Comparison of ENCODE assay signal across 9 cellular contexts in genomic region chr11:132935383-132935782, GRCh38.
"Had no signal": no experiment of that assay in that cellular context is flagged by ENCODE, and none has a peak within 500 bp of the region (broad histone marks: within the 10 kb centered on the region; RNA-seq: fewer than 3 reads in every experiment).

No MANE protein-coding gene starts in this region.

- DNase-seq: H9, HCEC 1CT, Kasumi-1, KG1 had no signal

- H3K4me3 Mint-ChIP-seq: GM23338, H9, IgD-negative memory B cell had no signal

- H3K9me3 Mint-ChIP-seq: GM23338, H9, IgD-negative memory B cell had no signal

- H3K27me3 Mint-ChIP-seq: IgD-negative memory B cell had no signal

- FAIRE-seq: H1, H54 had no signal

- H3K4me3 ChIP-seq: GM23338 had no signal

- H3K36me3 Mint-ChIP-seq: IgD-negative memory B cell had no signal

- H3K4me2 ChIP-seq: GM23338 had no signal

- H3K27ac ChIP-seq: HL-60 had no signal

- H3K4me1 Mint-ChIP-seq: IgD-negative memory B cell had no signal

- H3K27ac Mint-ChIP-seq: GM23338, H9, IgD-negative memory B cell had no signal

- H2AFZ ChIP-seq: GM23338 had no signal

- ATAC-seq: GM23338 had no signal
